Comparison of ENCODE assay signal across 22 cellular contexts in genomic region chr4:174058846-174059245, GRCh38.
DNase-seq lines count a peak whose midpoint lies in the region; FAIRE-seq and TF ChIP-seq lines count a peak whose summit lies in the region.
"Had no signal": no experiment of that assay in that cellular context is flagged by ENCODE, and none has a peak within 500 bp of the region (broad histone marks: within the 10 kb centered on the region; RNA-seq: fewer than 3 reads in every experiment).

No MANE protein-coding gene starts in this region.

- no peaks in the 10 kb centered on the region for H3K4me1 ChIP-seq in GM23248 (ENCODE audit: insufficient read depth)
- no peaks in the 10 kb centered on the region for H3K4me1 ChIP-seq in kidney (ENCODE audit: control insufficient read depth in 1 of 2, insufficient read depth in 1 of 2, low read depth in 1 of 2, low read length in 2 of 2)
- H3K4me1 ChIP-seq: adrenal gland, right lobe of liver, thyroid gland had no signal

- H3K9me3 ChIP-seq in GM23248 (ENCODE audit: low read depth) (no peaks in the 10 kb centered on the region), kidney (ENCODE audit: control insufficient read depth in 1 of 2, low read length in 2 of 2) (peaks cover 0 to 2% of the 10 kb centered on the region in 2 donors)
- H3K9me3 ChIP-seq: ovary, right lobe of liver, thyroid gland had no signal

- H3K27ac ChIP-seq in GM23248 (no peak overlapping the region), dorsolateral prefrontal cortex (no peak overlapping the region), kidney (ENCODE audit: low read depth in 2 of 2, low read length in 2 of 2) (no peak overlapping the region)
- H3K27ac ChIP-seq: adrenal gland, hepatocyte, HL-60, ovary, right lobe of liver, thyroid gland had no signal

- no peak overlapping the region for H2AFZ ChIP-seq in GM23248
- H2AFZ ChIP-seq: hepatocyte had no signal

- no peak overlapping the region for H3K9ac ChIP-seq in GM23248
- H3K9ac ChIP-seq in kidney (ENCODE audit: low read length in 2 of 2): no peak overlapping the region

- no peaks in the 10 kb centered on the region for H3K79me2 ChIP-seq in GM23248 (ENCODE audit: insufficient read depth)
- H3K79me2 ChIP-seq: hepatocyte had no signal

- intact Hi-C loops in dorsolateral prefrontal cortex (cut with DNase I) (no loop called here), kidney (cut with DNase I) (no loop called here)

- no peaks in the 10 kb centered on the region for H3K9me2 ChIP-seq in GM23248 (ENCODE audit: insufficient read depth)

- H3K27me3 ChIP-seq in GM23248 (replicated peaks; ENCODE audit: insufficient read depth) (no peaks in the 10 kb centered on the region), dorsolateral prefrontal cortex (peaks cover 0 to under 1% (median 0%) of the 10 kb centered on the region in 45 donors)
- H3K27me3 ChIP-seq: adrenal gland, hepatocyte, ovary, right lobe of liver, thyroid gland had no signal

- in situ Hi-C loops in GM23248 (cut with MboI): no loop called here

- no peaks in the 10 kb centered on the region for H3F3A ChIP-seq in GM23248 (ENCODE audit: insufficient read depth)

- no peaks in the 10 kb centered on the region for H4K20me1 ChIP-seq in GM23248 (ENCODE audit: insufficient read depth)

- H3K36me3 ChIP-seq in GM23248 (ENCODE audit: low read depth): no peaks in the 10 kb centered on the region
- no peaks in the 10 kb centered on the region for H3K36me3 ChIP-seq in kidney (ENCODE audit: control insufficient read depth in 1 of 2, insufficient read depth in 2 of 2, low read length in 2 of 2)
- H3K36me3 ChIP-seq: adrenal gland, ovary, right lobe of liver, thyroid gland had no signal

- FAIRE-seq in kidney (lab: Jason Lieb, UNC): no peak

- no peak overlapping the region for H3K4me3 ChIP-seq in GM23248
- H3K4me3 ChIP-seq in cardiac fibroblast (replicated peaks in 1 of 2; ENCODE audit: low read depth in 2 of 2, low read length in 2 of 2): no peak overlapping the region
- no peak overlapping the region for H3K4me3 ChIP-seq in dorsolateral prefrontal cortex
- no peak overlapping the region for H3K4me3 ChIP-seq in kidney (ENCODE audit: low read length in 2 of 2)
- H3K4me3 ChIP-seq: adrenal gland, hepatocyte, ovary, right lobe of liver, thyroid gland had no signal

- DNase-seq in ELR (ENCODE audit: low read depth) (peak; percentile 31), GM23248 (peak; percentile 20), HS-5 (ENCODE audit: low read depth) (peak; percentile 34), cardiac fibroblast (ENCODE audit: low read depth in 2 of 2) (peak; percentile 36 to 55), DMS53 (lab: John Stamatoyannopoulos, UW) (no peak), hepatic stellate cell (ENCODE audit: low spot score) (no peak), dorsolateral prefrontal cortex (no peak), kidney (no peak)
- DNase-seq: activated CD4-positive, alpha-beta T cell treated with anti-CD3 and anti-CD28 coated beads for 1 hour; activated CD8-positive, alpha-beta memory T cell treated with anti-CD3 and anti-CD28 coated beads, Interleukin-2, amount 10 ng/mL, durations not matched to agents 7 days and 5 days; activated effector memory CD4-positive, alpha-beta T cell treated with Interleukin-2 at 50 U/mL for 16 hours; adrenal gland; C1 segment of cervical spinal cord; naive thymus-derived CD8-positive, alpha-beta T cell; NCI-H1105 treated with DMSO at 0.1 percent for 48 hours; NCI-H774; ovary; right lobe of liver; stimulated activated naive CD4-positive, alpha-beta T cell; thyroid gland had no signal

- H3K4me2 ChIP-seq in GM23248 (ENCODE audit: unreplicated experiment): no peak overlapping the region
- H3K4me2 ChIP-seq: hepatocyte had no signal

- TF ChIP-seq CTCF in cardiac fibroblast (IDR thresholded peaks at IDR 0.05; ENCODE audit: low read depth, low read length) (no peak), dorsolateral prefrontal cortex (IDR thresholded peaks at IDR 0.05 in 54 of 56, conservative IDR thresholded peaks at IDR 0.05 in 2 of 56; ENCODE audit: low read depth in 1 of 56, partially characterized antibody in 56 of 56) (no peak), kidney (IDR thresholded peaks at IDR 0.05; ENCODE audit: borderline replicate concordance, extremely low read depth, insufficient read depth) (no peak)

Comparison
In these comparisons a context has a peak if more than half of its experiments do, and no peak if none do; other contexts are left out.
1. DNase-seq: peak in ELR (single experiment), GM23248 (single experiment), HS-5 (single experiment) and cardiac fibroblast (2 of 2); none in DMS53 (single experiment), hepatic stellate cell (single experiment), dorsolateral prefrontal cortex (0 of 10) and kidney (single experiment).